Comparison of ENCODE assay signal across 32 cellular contexts in genomic region chr1:42348498-42348897, GRCh38. TPM values are rescaled to one million over a fixed set of nuclear protein-coding genes. Genes with fewer than 3 reads are reported as not detected.
DNase-seq lines count a peak whose midpoint lies in the region; ATAC-seq and TF ChIP-seq lines count a peak whose summit lies in the region.
"Had no signal": no experiment of that assay in that cellular context is flagged by ENCODE, and none has a peak within 500 bp of the region (broad histone marks: within the 10 kb centered on the region; RNA-seq: fewer than 3 reads in every experiment).

No MANE protein-coding gene starts in this region.

- H3K4me3 ChIP-seq in Karpas-422 (ENCODE audit: low read length): peak overlapping the region; percentile 40; the same call in 1 of the 2 replicates
- no peak overlapping the region for H3K4me3 ChIP-seq in left ventricle myocardium inferior
- H3K4me3 ChIP-seq: BLaER1, breast epithelium, colonic mucosa, HAP-1 had no signal

- H3K36me3 ChIP-seq in Karpas-422 (ENCODE audit: insufficient read depth, low read length) (no peaks in the 10 kb centered on the region), left ventricle myocardium inferior (no peaks in the 10 kb centered on the region)
- H3K36me3 ChIP-seq: BLaER1, breast epithelium, colonic mucosa, HAP-1 had no signal

- H3K4me1 ChIP-seq in Karpas-422 (ENCODE audit: low read length): peaks cover 26% of the 10 kb centered on the region
- peaks cover 6% of the 10 kb centered on the region for H3K4me1 ChIP-seq in left ventricle myocardium inferior
- H3K4me1 ChIP-seq: BLaER1, breast epithelium, colonic mucosa, HAP-1, parathyroid adenoma had no signal

- H3K4me1 Mint-ChIP-seq in activated CD4-positive, alpha-beta memory T cell treated with anti-CD3 and anti-CD28 coated beads, Interleukin-2, amount 10 ng/mL, durations not matched to agents 7 days and 5 days: no peaks in the 10 kb centered on the region
- H3K4me1 Mint-ChIP-seq: nephron progenitor cell had no signal

- ATAC-seq in left cardiac atrium: no peak
- ATAC-seq: esophagus mucosa, sciatic nerve, T-helper 17 cell had no signal

- H3K27ac Mint-ChIP-seq in activated CD4-positive, alpha-beta memory T cell treated with anti-CD3 and anti-CD28 coated beads, Interleukin-2, amount 10 ng/mL, durations not matched to agents 7 days and 5 days: no peak overlapping the region
- H3K27ac Mint-ChIP-seq: nephron progenitor cell; stimulated activated naive CD8-positive, alpha-beta T cell treated with anti-CD3 and anti-CD28 coated beads, Interleukin-15, Interleukin-2, amounts not matched to agents 100 ng/mL and 50 ng/mL, for 24 hours; T-helper 17 cell had no signal

- no peaks in the 10 kb centered on the region for H3K9me2 ChIP-seq in Karpas-422 (replicated peaks; ENCODE audit: insufficient read depth, low read length)
- H3K9me2 ChIP-seq: SK-N-SH had no signal

- peak; percentile 45 for DNase-seq in NCI-H2227 (lab: John Stamatoyannopoulos, UW; ENCODE audit: unreplicated experiment)
- DNase-seq in NCI-H2227 treated with DMSO at 0.1 percent for 48 hours (lab: John Stamatoyannopoulos, UW): no peak
- peak; percentile 81 for DNase-seq in Karpas-422
- peak; percentile 76 for DNase-seq in NCI-H2171 treated with DMSO at 0.1 percent for 48 hours (lab: John Stamatoyannopoulos, UW)
- peak; percentile 39 for DNase-seq in left kidney (ENCODE audit: low read depth, low spot score)
- no peak for DNase-seq in activated CD4-positive, alpha-beta memory T cell treated with anti-CD3 and anti-CD28 coated beads, Interleukin-2, amount 10 ng/mL, durations not matched to agents 7 days and 5 days
- DNase-seq in left cardiac atrium: no peak
- no peak for DNase-seq in left ventricle myocardium inferior
- DNase-seq: ACHN; activated naive CD4-positive, alpha-beta T cell; activated T-cell treated with anti-CD3 and anti-CD28 coated beads, Interleukin-2, amount 50 U/mL, for 48 hours; amniotic stem cell; Caco-2; colonic mucosa; EL; foreskin melanocyte; hippocampal formation; Kasumi-1; NCI-H1694; NCI-H510A treated with DMSO at 0.1 percent for 48 hours; nephron progenitor cell; SK-N-SH; stimulated activated CD4-positive, alpha-beta T cell treated with anti-CD3 and anti-CD28 coated beads, Interleukin-4, amount 100 ng/mL, for 4 hours; T-helper 17 cell had no signal

- intact Hi-C loops in left cardiac atrium (cut with DNase I): loop anchor here in 1 of 2 donors (10.0 kb wide), 2 partner anchors 226 to 396 kb away; partner anchors contain the start of gene CLDN19
- intact Hi-C loops in left ventricle myocardium inferior (cut with micrococcal nuclease): no loop called here

- peak overlapping the region; percentile 54; the same call in 1 of the 2 replicates for H2AFZ ChIP-seq in Karpas-422 (ENCODE audit: low read length)
- H2AFZ ChIP-seq: parathyroid adenoma had no signal

- TF ChIP-seq CTCF in left ventricle myocardium inferior (IDR thresholded peaks at IDR 0.05; ENCODE audit: borderline replicate concordance): no peak

- H3K36me3 Mint-ChIP-seq in activated CD4-positive, alpha-beta memory T cell treated with anti-CD3 and anti-CD28 coated beads, Interleukin-2, amount 10 ng/mL, durations not matched to agents 7 days and 5 days (ENCODE audit: low read depth): no peaks in the 10 kb centered on the region

- H3K9me3 Mint-ChIP-seq in activated CD4-positive, alpha-beta memory T cell treated with anti-CD3 and anti-CD28 coated beads, Interleukin-2, amount 10 ng/mL, durations not matched to agents 7 days and 5 days: no peaks in the 10 kb centered on the region
- H3K9me3 Mint-ChIP-seq: nephron progenitor cell; stimulated activated naive CD8-positive, alpha-beta T cell treated with anti-CD3 and anti-CD28 coated beads, Interleukin-15, Interleukin-2, amounts not matched to agents 100 ng/mL and 50 ng/mL, for 24 hours had no signal

- H3K27me3 ChIP-seq in Karpas-422 (ENCODE audit: low read length) (no peaks in the 10 kb centered on the region), left ventricle myocardium inferior (ENCODE audit: low read depth) (peaks cover 18% of the 10 kb centered on the region)
- H3K27me3 ChIP-seq: BLaER1, breast epithelium, colonic mucosa had no signal

- no peaks in the 10 kb centered on the region for H4K20me1 ChIP-seq in Karpas-422 (ENCODE audit: insufficient read depth, low read depth, low read length)
- H4K20me1 ChIP-seq: BLaER1 had no signal

- H3K27ac ChIP-seq in Karpas-422 (ENCODE audit: low read length): peak overlapping the region; percentile 5; the same call in 1 of the 2 replicates
- H3K27ac ChIP-seq in left ventricle myocardium inferior (replicated peaks): no peak overlapping the region
- H3K27ac ChIP-seq: BLaER1, breast epithelium, colonic mucosa, parathyroid adenoma, RWPE1 had no signal

- H3K4me3 Mint-ChIP-seq in activated CD4-positive, alpha-beta memory T cell treated with anti-CD3 and anti-CD28 coated beads, Interleukin-2, amount 10 ng/mL, durations not matched to agents 7 days and 5 days: no peak overlapping the region
- H3K4me3 Mint-ChIP-seq: nephron progenitor cell; stimulated activated naive CD8-positive, alpha-beta T cell treated with anti-CD3 and anti-CD28 coated beads, Interleukin-15, Interleukin-2, amounts not matched to agents 100 ng/mL and 50 ng/mL, for 24 hours; T-helper 17 cell had no signal

- no peak overlapping the region for H3K9ac ChIP-seq in Karpas-422 (ENCODE audit: low read length)
- H3K9ac ChIP-seq: BLaER1, parathyroid adenoma, SK-N-SH had no signal

- H3K9me3 ChIP-seq in Karpas-422 (ENCODE audit: low read length): no peaks in the 10 kb centered on the region
- H3K9me3 ChIP-seq in left ventricle myocardium inferior (replicated peaks): no peaks in the 10 kb centered on the region
- H3K9me3 ChIP-seq: BLaER1, breast epithelium, Caco-2, colonic mucosa, HAP-1, SK-N-SH had no signal

- no peaks in the 10 kb centered on the region for H3K79me2 ChIP-seq in Karpas-422 (ENCODE audit: low read length)
- H3K79me2 ChIP-seq: parathyroid adenoma had no signal

- POLR2A ChIA-PET in activated CD4-positive, alpha-beta memory T cell treated with anti-CD3 and anti-CD28 coated beads, Interleukin-2, amount 10 ng/mL, durations not matched to agents 7 days and 5 days (lab: Charles Lee): no interaction called here

- peak overlapping the region; percentile 65 for H3K4me2 ChIP-seq in Karpas-422 (ENCODE audit: low read depth, low read length, poor library complexity, severe bottlenecking)
- H3K4me2 ChIP-seq: BLaER1, SK-N-SH had no signal

- peaks cover 29% of the 10 kb centered on the region for H3K27me3 Mint-ChIP-seq in activated CD4-positive, alpha-beta memory T cell treated with anti-CD3 and anti-CD28 coated beads, Interleukin-2, amount 10 ng/mL, durations not matched to agents 7 days and 5 days

- CTCF ChIA-PET in activated CD4-positive, alpha-beta memory T cell treated with anti-CD3 and anti-CD28 coated beads, Interleukin-2, amount 10 ng/mL, durations not matched to agents 7 days and 5 days (lab: Charles Lee): no interaction called here

RNA-seq across cellular contexts. Expression of gene FOXJ3, which starts 13.5 kb away (rescaled TPM):
- total RNA-seq in Karpas-422 (2014; rRNA removed; shearing (Covaris generic); ENCODE audit: low replicate concordance): 36.8 and 55.5 TPM in 2 replicates
- total RNA-seq in activated CD4-positive, alpha-beta memory T cell treated with anti-CD3 and anti-CD28 coated beads, Interleukin-2, amount 10 ng/mL, durations not matched to agents 7 days and 5 days: 10 to 100 TPM; 44.9 to 47.1 TPM
- total RNA-seq in left cardiac atrium (10 to 100 TPM; 34.3 to 43.0 TPM), left ventricle myocardium inferior (40.7 TPM)

RNA-seq across cellular contexts. Expression of gene RIMKLA, which starts 32.1 kb away (rescaled TPM):
- 1.1 and 2.1 TPM in 2 replicates for total RNA-seq in Karpas-422 (2014; rRNA removed; shearing (Covaris generic); ENCODE audit: low replicate concordance)
- 1 to 10 TPM; 2.9 to 3.1 TPM for total RNA-seq in activated CD4-positive, alpha-beta memory T cell treated with anti-CD3 and anti-CD28 coated beads, Interleukin-2, amount 10 ng/mL, durations not matched to agents 7 days and 5 days
- total RNA-seq in left cardiac atrium (1 to 10 TPM; 6.3 to 7.9 TPM), left ventricle myocardium inferior (10.2 TPM)

Comparison
In these comparisons a context has a peak if more than half of its experiments do, and no peak if none do; other contexts are left out.
1. DNase-seq: peak in NCI-H2227 (single experiment), Karpas-422 (single experiment), NCI-H2171 treated with DMSO at 0.1 percent for 48 hours (single experiment) and left kidney (single experiment); none in NCI-H2227 treated with DMSO at 0.1 percent for 48 hours (single experiment), activated CD4-positive, alpha-beta memory T cell treated with anti-CD3 and anti-CD28 coated beads, Interleukin-2, amount 10 ng/mL, durations not matched to agents 7 days and 5 days (single experiment), left cardiac atrium (single experiment) and left ventricle myocardium inferior (single experiment).